12 cellular contexts compared by ENCODE assay signal in genomic region chr7:102568620-102569019, GRCh38. TPM values are rescaled to one million over a fixed set of nuclear protein-coding genes. Genes with fewer than 3 reads are reported as not detected.
"Had no signal": no experiment of that assay in that cellular context is flagged by ENCODE, and none has a peak within 500 bp of the region (broad histone marks: within the 10 kb centered on the region; RNA-seq: fewer than 3 reads in every experiment).

No MANE protein-coding gene starts in this region.

RNA-seq across cellular contexts. Expression of gene SPDYE2, which starts 17.6 kb away (rescaled TPM):
- total RNA-seq: gastroesophageal sphincter, hepatocyte, left cardiac atrium, left lung, mammary epithelial cell, myocyte, omental fat pad, right cardiac atrium, sigmoid colon, temporal lobe, vagina had no signal
- polyA plus RNA-seq: mammary epithelial cell, neural cell had no signal
